In the genomic region with DNA sequence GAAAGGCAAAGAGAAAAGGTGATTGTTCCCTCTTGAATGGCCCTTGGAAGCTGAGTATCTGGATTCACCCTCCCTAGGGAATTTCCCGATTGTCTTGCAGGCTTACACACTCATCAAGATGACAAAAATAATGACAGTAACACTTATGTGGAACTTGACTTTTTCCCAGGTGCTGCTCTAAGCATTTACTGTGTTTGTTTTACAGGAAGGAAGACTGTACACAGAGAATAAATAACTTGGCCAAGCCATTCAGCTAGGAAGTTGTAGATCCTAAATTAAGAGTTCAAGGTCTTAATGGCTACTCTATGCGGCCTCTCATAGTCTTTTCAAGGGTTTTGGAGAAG, we compare ENCODE assay signal across 8 cellular contexts. TPM values are rescaled to one million over a fixed set of nuclear protein-coding genes. Genes with fewer than 3 reads are reported as not detected.
DNase-seq lines count a peak whose midpoint lies in the region; TF ChIP-seq lines count a peak whose summit lies in the region.

No MANE protein-coding gene starts in this region.

- peak overlapping the region; percentile 38 to 76 for H3K4me3 ChIP-seq in CD4-positive, alpha-beta memory T cell (ENCODE audit: low read length in 2 of 2)
- H3K4me3 ChIP-seq in duodenal mucosa (ENCODE audit: low read depth in 1 of 2, low read length in 2 of 2) = peak overlapping the region; percentile 58 to 74

- H3K9ac ChIP-seq in duodenal mucosa (ENCODE audit: low read depth in 1 of 2, low read length in 2 of 2) = peak overlapping the region; percentile 34 to 71

- DNase-seq in CD4-positive, alpha-beta memory T cell = no peak
- DNase-seq in LHCN-M2 (ENCODE audit: low read depth) (peak; percentile 31), nephron progenitor cell (no peak), NCI-H1092 (lab: John Stamatoyannopoulos, UW) (no peak), activated gamma-delta T cell (lab: John Stamatoyannopoulos, UW) (no peak), NCI-H69 (lab: John Stamatoyannopoulos, UW) (no peak)
- no peak for DNase-seq in activated CD8-positive, alpha-beta memory T cell treated with anti-CD3 and anti-CD28 coated beads, Interleukin-2, amount 50 U/mL, for 4 hours

- peaks cover 34 to 58% (median 43%) of the 10 kb centered on the region in 4 donors for H3K4me1 Mint-ChIP-seq in CD4-positive, alpha-beta memory T cell
- H3K4me1 Mint-ChIP-seq in nephron progenitor cell = peaks cover 15% of the 10 kb centered on the region

- H3K36me3 Mint-ChIP-seq in CD4-positive, alpha-beta memory T cell = peaks cover 19 to 32% of the 10 kb centered on the region in 2 donors
- H3K36me3 Mint-ChIP-seq in nephron progenitor cell (ENCODE audit: low read depth) = no peaks in the 10 kb centered on the region

- CTCF ChIA-PET in CD4-positive, alpha-beta memory T cell (lab: Charles Lee; ENCODE audit: partially characterized antibody) = interaction anchor here (0.8 to 7.1 kb wide), 9 partner anchors 16 to 128 kb away, joined by 3 to 60 read pairs (median 6); no protein-coding TSS in a partner anchor

- peaks cover 40% of the 10 kb centered on the region for H3K4me1 ChIP-seq in CD4-positive, alpha-beta memory T cell (ENCODE audit: insufficient read depth, low read length)
- H3K4me1 ChIP-seq in duodenal mucosa (ENCODE audit: control insufficient read depth in 1 of 2, insufficient read depth in 2 of 2, low read length in 2 of 2) = peaks cover 21 to 31% of the 10 kb centered on the region in 2 donors

- H3K36me3 ChIP-seq in CD4-positive, alpha-beta memory T cell (ENCODE audit: insufficient read depth, low read length) = no peaks in the 10 kb centered on the region
- no peaks in the 10 kb centered on the region for H3K36me3 ChIP-seq in duodenal mucosa (ENCODE audit: control insufficient read depth in 1 of 2, insufficient read depth in 2 of 2, low read length in 2 of 2)

- intact Hi-C loops in CD4-positive, alpha-beta memory T cell (cut with micrococcal nuclease) = loop anchor here (1.0 to 5.0 kb wide), 5 partner anchors 15 to 122 kb away; no protein-coding TSS in a partner anchor

- peak overlapping the region; percentile 76 to 92 (median 88) for H3K27ac Mint-ChIP-seq in CD4-positive, alpha-beta memory T cell
- H3K27ac Mint-ChIP-seq in nephron progenitor cell = no peak overlapping the region

- TF ChIP-seq CTCF in nephron progenitor cell (IDR thresholded peaks at IDR 0.05) = no peak

- no peaks in the 10 kb centered on the region for H3K27me3 Mint-ChIP-seq in CD4-positive, alpha-beta memory T cell
- peaks cover 64% of the 10 kb centered on the region for H3K27me3 Mint-ChIP-seq in nephron progenitor cell (ENCODE audit: low read depth, poor library complexity)

- H3K27me3 ChIP-seq in CD4-positive, alpha-beta memory T cell (ENCODE audit: insufficient read depth, low read length) = no peaks in the 10 kb centered on the region
- no peaks in the 10 kb centered on the region for H3K27me3 ChIP-seq in duodenal mucosa (ENCODE audit: control insufficient read depth in 1 of 2, insufficient read depth in 2 of 2, low read length in 2 of 2)

- H3K9me3 ChIP-seq in CD4-positive, alpha-beta memory T cell (ENCODE audit: control insufficient read depth in 1 of 2, low read length in 2 of 2) = no peaks in the 10 kb centered on the region
- H3K9me3 ChIP-seq in duodenal mucosa (ENCODE audit: control insufficient read depth in 1 of 2, low read length in 2 of 2) = peaks cover 5 to 8% of the 10 kb centered on the region in 2 donors

- peaks cover 0 to 20% (median 17%) of the 10 kb centered on the region in 8 donors for H3K9me3 Mint-ChIP-seq in CD4-positive, alpha-beta memory T cell
- H3K9me3 Mint-ChIP-seq in nephron progenitor cell = peaks cover 20% of the 10 kb centered on the region

- peak overlapping the region; percentile 83 to 100 (median 95) for H3K4me3 Mint-ChIP-seq in CD4-positive, alpha-beta memory T cell
- H3K4me3 Mint-ChIP-seq in nephron progenitor cell = peak overlapping the region; percentile 77

- POLR2A ChIA-PET in CD4-positive, alpha-beta memory T cell (lab: Charles Lee; ENCODE audit: partially characterized antibody) = interaction anchor here (0.7 to 5.7 kb wide), 13 partner anchors 9 to 128 kb away, joined by 3 to 114 read pairs (median 6); no protein-coding TSS in a partner anchor

- peak overlapping the region; percentile 78 for H3K27ac ChIP-seq in CD4-positive, alpha-beta memory T cell (ENCODE audit: low read depth, low read length)
- H3K27ac ChIP-seq in duodenal mucosa (ENCODE audit: low read depth, low read length) = no peak overlapping the region

RNA-seq across cellular contexts. Expression of gene DPP4, which starts 0.5 kb away (rescaled TPM):
- total RNA-seq in CD4-positive, alpha-beta memory T cell = 10 to 100 TPM; 38.5 to 40.2 TPM
- polyA plus RNA-seq in CD4-positive, alpha-beta memory T cell = 100 to 1,000 TPM; 105 to 124 TPM
- total RNA-seq in LHCN-M2 (2014; rRNA removed) = 20.5 and 27.7 TPM in 2 replicates
- polyA plus RNA-seq in LHCN-M2 (2012) = 3.5 TPM
